In genomic region chr14:69328317-69328716, GRCh38 we compare ENCODE assay signal across 27 cellular contexts.
"Had no signal": no experiment of that assay in that cellular context is flagged by ENCODE, and none has a peak within 500 bp of the region (broad histone marks: within the 10 kb centered on the region; RNA-seq: fewer than 3 reads in every experiment).

No MANE protein-coding gene starts in this region.

- H3K9me3 ChIP-seq: esophagus squamous epithelium, mucosa of descending colon, prostate gland, right atrium auricular region, testis had no signal

- H3K27me3 Mint-ChIP-seq: activated naive CD8-positive, alpha-beta T cell; type B pancreatic cell had no signal

- H3K27me3 ChIP-seq: right atrium auricular region, testis had no signal

- H3K27ac Mint-ChIP-seq: activated naive CD8-positive, alpha-beta T cell; dendritic cell treated with granulocyte-macrophage colony-stimulating factor and Interleukin-4, amounts not matched to agents 40 ng/mL and 50 ng/mL, for 4 days; immature natural killer cell; memory B cell; naive B cell; type B pancreatic cell had no signal

- H3K4me3 ChIP-seq: esophagus squamous epithelium, mucosa of descending colon, prostate gland, right atrium auricular region, skin epidermis, testis had no signal

- DNase-seq: activated CD4-positive, alpha-beta T cell treated with anti-CD3 and anti-CD28 coated beads for 1 hour; activated CD8-positive, alpha-beta memory T cell treated with anti-CD3 and anti-CD28 coated beads for 24 hours; activated CD8-positive, alpha-beta memory T cell treated with anti-CD3 and anti-CD28 coated beads, Interleukin-2, amount 50 U/mL, for 48 hours; activated gamma-delta T cell; activated T-cell treated with anti-CD3 and anti-CD28 coated beads, Interleukin-2, amount 50 U/mL, for 48 hours; central memory CD4-positive, alpha-beta T cell; effector CD8-positive, alpha-beta T cell; esophagus squamous epithelium; immature natural killer cell; left ventricle myocardium superior; mucosa of descending colon; naive B cell; stimulated activated CD4-positive, alpha-beta T cell treated with anti-CD3 and anti-CD28 coated beads, Interleukin-15, amount 100 ng/mL, for 24 hours; stimulated activated CD4-positive, alpha-beta T cell treated with anti-CD3 and anti-CD28 coated beads, Interleukin-2, amount 100 ng/mL, for 48 hours; stimulated activated naive CD8-positive, alpha-beta T cell treated with anti-CD3 and anti-CD28 coated beads, Interleukin-15, amount 100 ng/mL, for 72 hours; SW 1271; T-helper 2 cell; testis had no signal

- H3K4me1 Mint-ChIP-seq: immature natural killer cell; memory B cell; naive B cell; stimulated activated naive CD8-positive, alpha-beta T cell treated with anti-CD3 and anti-CD28 coated beads, Interleukin-15, amount 100 ng/mL, for 72 hours had no signal

- H3K36me3 ChIP-seq: esophagus squamous epithelium, prostate gland had no signal

- H3K36me3 Mint-ChIP-seq: activated naive CD8-positive, alpha-beta T cell; immature natural killer cell; memory B cell; naive B cell; type B pancreatic cell had no signal

- H3K4me3 Mint-ChIP-seq: activated naive CD8-positive, alpha-beta T cell; dendritic cell treated with granulocyte-macrophage colony-stimulating factor and Interleukin-4, amounts not matched to agents 40 ng/mL and 50 ng/mL, for 4 days; immature natural killer cell; memory B cell; naive B cell; neural crest cell; stimulated activated naive CD8-positive, alpha-beta T cell treated with anti-CD3 and anti-CD28 coated beads, Interleukin-15, amount 100 ng/mL, for 72 hours; type B pancreatic cell had no signal

- H3K27ac ChIP-seq: esophagus squamous epithelium, prostate gland, right atrium auricular region, skin epidermis, testis, VCaP had no signal

- H3K9me3 Mint-ChIP-seq: dendritic cell treated with granulocyte-macrophage colony-stimulating factor and Interleukin-4, amounts not matched to agents 40 ng/mL and 50 ng/mL, for 4 days; immature natural killer cell; memory B cell; naive B cell; neural crest cell; stimulated activated naive CD8-positive, alpha-beta T cell treated with anti-CD3 and anti-CD28 coated beads, Interleukin-15, amount 100 ng/mL, for 72 hours; type B pancreatic cell had no signal

- ATAC-seq: left ventricle myocardium superior; mucosa of descending colon; stimulated activated naive CD8-positive, alpha-beta T cell treated with anti-CD3 and anti-CD28 coated beads, Interleukin-15, amount 100 ng/mL, for 72 hours had no signal

- H3K4me1 ChIP-seq: esophagus squamous epithelium, prostate gland, right atrium auricular region, testis had no signal
